Comparison of ENCODE assay signal across 1 cellular context in the genomic region with DNA sequence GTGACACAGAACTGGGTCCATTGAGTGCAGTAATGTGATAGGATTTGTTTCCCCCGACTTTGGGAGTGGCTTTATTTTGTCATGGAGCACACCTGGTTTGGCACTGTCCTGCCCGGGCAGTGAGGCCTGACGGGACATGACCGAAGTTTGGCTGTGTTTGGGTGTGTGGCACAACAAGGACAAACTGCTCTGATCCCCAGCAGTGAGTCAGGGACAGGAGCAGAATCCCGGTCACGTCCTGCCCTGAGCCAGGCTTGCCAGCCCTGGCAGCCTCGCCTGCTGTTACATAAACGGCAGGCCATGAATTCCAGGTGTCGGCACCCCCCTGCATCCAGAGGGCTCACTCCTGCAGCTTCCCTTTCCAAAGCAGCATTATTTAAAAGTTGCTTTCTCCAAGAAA.
TF ChIP-seq lines count a peak whose summit lies in the region.

No MANE protein-coding gene starts in this region.

TF ChIP-seq in WTC11, 78 proteins besides CTCF, POLR2A, EP300 and RAD21 (continued from another document):
- TF ChIP-seq, protein P1, sequence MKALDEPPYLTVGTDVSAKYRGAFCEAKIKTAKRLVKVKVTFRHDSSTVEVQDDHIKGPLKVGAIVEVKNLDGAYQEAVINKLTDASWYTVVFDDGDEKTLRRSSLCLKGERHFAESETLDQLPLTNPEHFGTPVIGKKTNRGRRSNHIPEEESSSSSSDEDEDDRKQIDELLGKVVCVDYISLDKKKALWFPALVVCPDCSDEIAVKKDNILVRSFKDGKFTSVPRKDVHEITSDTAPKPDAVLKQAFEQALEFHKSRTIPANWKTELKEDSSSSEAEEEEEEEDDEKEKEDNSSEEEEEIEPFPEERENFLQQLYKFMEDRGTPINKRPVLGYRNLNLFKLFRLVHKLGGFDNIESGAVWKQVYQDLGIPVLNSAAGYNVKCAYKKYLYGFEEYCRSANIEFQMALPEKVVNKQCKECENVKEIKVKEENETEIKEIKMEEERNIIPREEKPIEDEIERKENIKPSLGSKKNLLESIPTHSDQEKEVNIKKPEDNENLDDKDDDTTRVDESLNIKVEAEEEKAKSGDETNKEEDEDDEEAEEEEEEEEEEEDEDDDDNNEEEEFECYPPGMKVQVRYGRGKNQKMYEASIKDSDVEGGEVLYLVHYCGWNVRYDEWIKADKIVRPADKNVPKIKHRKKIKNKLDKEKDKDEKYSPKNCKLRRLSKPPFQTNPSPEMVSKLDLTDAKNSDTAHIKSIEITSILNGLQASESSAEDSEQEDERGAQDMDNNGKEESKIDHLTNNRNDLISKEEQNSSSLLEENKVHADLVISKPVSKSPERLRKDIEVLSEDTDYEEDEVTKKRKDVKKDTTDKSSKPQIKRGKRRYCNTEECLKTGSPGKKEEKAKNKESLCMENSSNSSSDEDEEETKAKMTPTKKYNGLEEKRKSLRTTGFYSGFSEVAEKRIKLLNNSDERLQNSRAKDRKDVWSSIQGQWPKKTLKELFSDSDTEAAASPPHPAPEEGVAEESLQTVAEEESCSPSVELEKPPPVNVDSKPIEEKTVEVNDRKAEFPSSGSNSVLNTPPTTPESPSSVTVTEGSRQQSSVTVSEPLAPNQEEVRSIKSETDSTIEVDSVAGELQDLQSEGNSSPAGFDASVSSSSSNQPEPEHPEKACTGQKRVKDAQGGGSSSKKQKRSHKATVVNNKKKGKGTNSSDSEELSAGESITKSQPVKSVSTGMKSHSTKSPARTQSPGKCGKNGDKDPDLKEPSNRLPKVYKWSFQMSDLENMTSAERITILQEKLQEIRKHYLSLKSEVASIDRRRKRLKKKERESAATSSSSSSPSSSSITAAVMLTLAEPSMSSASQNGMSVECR (CRISPR knock-in tag; IDR thresholded peaks at IDR 0.05; ENCODE audit: borderline replicate concordance), result no peak
- TF ChIP-seq, protein P2, sequence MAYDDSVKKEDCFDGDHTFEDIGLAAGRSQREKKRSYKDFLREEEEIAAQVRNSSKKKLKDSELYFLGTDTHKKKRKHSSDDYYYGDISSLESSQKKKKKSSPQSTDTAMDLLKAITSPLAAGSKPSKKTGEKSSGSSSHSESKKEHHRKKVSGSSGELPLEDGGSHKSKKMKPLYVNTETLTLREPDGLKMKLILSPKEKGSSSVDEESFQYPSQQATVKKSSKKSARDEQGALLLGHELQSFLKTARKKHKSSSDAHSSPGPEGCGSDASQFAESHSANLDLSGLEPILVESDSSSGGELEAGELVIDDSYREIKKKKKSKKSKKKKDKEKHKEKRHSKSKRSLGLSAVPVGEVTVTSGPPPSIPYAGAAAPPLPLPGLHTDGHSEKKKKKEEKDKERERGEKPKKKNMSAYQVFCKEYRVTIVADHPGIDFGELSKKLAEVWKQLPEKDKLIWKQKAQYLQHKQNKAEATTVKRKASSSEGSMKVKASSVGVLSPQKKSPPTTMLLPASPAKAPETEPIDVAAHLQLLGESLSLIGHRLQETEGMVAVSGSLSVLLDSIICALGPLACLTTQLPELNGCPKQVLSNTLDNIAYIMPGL (CRISPR knock-in tag; IDR thresholded peaks at IDR 0.05), result no peak
- TF ChIP-seq, protein P3, sequence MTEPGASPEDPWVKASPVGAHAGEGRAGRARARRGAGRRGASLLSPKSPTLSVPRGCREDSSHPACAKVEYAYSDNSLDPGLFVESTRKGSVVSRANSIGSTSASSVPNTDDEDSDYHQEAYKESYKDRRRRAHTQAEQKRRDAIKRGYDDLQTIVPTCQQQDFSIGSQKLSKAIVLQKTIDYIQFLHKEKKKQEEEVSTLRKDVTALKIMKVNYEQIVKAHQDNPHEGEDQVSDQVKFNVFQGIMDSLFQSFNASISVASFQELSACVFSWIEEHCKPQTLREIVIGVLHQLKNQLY (CRISPR knock-in tag; IDR thresholded peaks at IDR 0.05), result no peak
